In genomic region chr13:51477149-51477548, GRCh38 we compare ENCODE assay signal across 21 cellular contexts. TPM values are rescaled to one million over a fixed set of nuclear protein-coding genes. Genes with fewer than 3 reads are reported as not detected.
DNase-seq lines count a peak whose midpoint lies in the region; ATAC-seq and TF ChIP-seq lines count a peak whose summit lies in the region.
"Had no signal": no experiment of that assay in that cellular context is flagged by ENCODE, and none has a peak within 500 bp of the region (broad histone marks: within the 10 kb centered on the region; RNA-seq: fewer than 3 reads in every experiment).

No MANE protein-coding gene starts in this region.

- H2BK120ac ChIP-seq in IMR-90 (ENCODE audit: low read depth, low read length): no peak overlapping the region

- H2BK15ac ChIP-seq in IMR-90 (ENCODE audit: low read depth, low read length): peak overlapping the region; percentile 63; the same call in 1 of the 3 replicates

- H3K9me1 ChIP-seq in IMR-90 (ENCODE audit: insufficient read depth, low read length): peaks cover 4% of the 10 kb centered on the region; the same call in 1 of the 2 replicates

- no peak overlapping the region for H4K91ac ChIP-seq in IMR-90 (ENCODE audit: insufficient read depth, low read depth, low read length)

- H3K14ac ChIP-seq in IMR-90 (replicated peaks; ENCODE audit: low read depth, low read length): no peak overlapping the region

- no peaks in the 10 kb centered on the region for H3K9me3 Mint-ChIP-seq in naive thymus-derived CD4-positive, alpha-beta T cell
- H3K9me3 Mint-ChIP-seq: CD4-positive, CD25-positive, alpha-beta regulatory T cell; CD8-positive, alpha-beta memory T cell; GM23338; IgD-negative memory B cell had no signal

- H4K5ac ChIP-seq in IMR-90 (ENCODE audit: low read depth, low read length): no peak overlapping the region

- no peaks in the 10 kb centered on the region for H3K27me3 Mint-ChIP-seq in naive thymus-derived CD4-positive, alpha-beta T cell
- H3K27me3 Mint-ChIP-seq: CD8-positive, alpha-beta memory T cell; IgD-negative memory B cell had no signal

- no peak for DNase-seq in IMR-90
- no peak for DNase-seq in body of pancreas
- DNase-seq in left colon: no peak
- no peak for DNase-seq in right lobe of liver
- DNase-seq in Ammon's horn (ENCODE audit: low spot score): no peak
- DNase-seq in left lung: no peak
- DNase-seq in T-helper 1 cell: no peak
- DNase-seq in naive thymus-derived CD4-positive, alpha-beta T cell: no peak
- DNase-seq: BE2C; C1 segment of cervical spinal cord; CD4-positive, CD25-positive, alpha-beta regulatory T cell; CD8-positive, alpha-beta memory T cell; COR-L47; DMS 273 treated with DMSO at 0.1 percent for 48 hours; DMS53; DND-41; EL; HCEC 1CT had no signal

- H3K36me3 ChIP-seq in IMR-90 (ENCODE audit: control insufficient read depth, insufficient read depth, low read length): no peaks in the 10 kb centered on the region
- H3K36me3 ChIP-seq in body of pancreas (replicated peaks in 1 of 2; ENCODE audit: insufficient read depth in 1 of 2, low read depth in 2 of 2): no peaks in the 10 kb centered on the region
- H3K36me3 ChIP-seq in right lobe of liver: no peaks in the 10 kb centered on the region
- no peaks in the 10 kb centered on the region for H3K36me3 ChIP-seq in left lung
- H3K36me3 ChIP-seq in naive thymus-derived CD4-positive, alpha-beta T cell (ENCODE audit: control insufficient read depth in 2 of 3, insufficient read depth in 3 of 3, low read length in 3 of 3): no peaks in the 10 kb centered on the region
- H3K36me3 ChIP-seq: BE2C had no signal

- TF ChIP-seq POLR2A in IMR-90 (IDR thresholded peaks at IDR 0.05; ENCODE audit: low read depth, low read length): no peak
- TF ChIP-seq POLR2A in body of pancreas (IDR thresholded peaks at IDR 0.05): no peak
- TF ChIP-seq POLR2A in right lobe of liver (IDR thresholded peaks at IDR 0.05): peak; percentile 10

- H3K27ac Mint-ChIP-seq in naive thymus-derived CD4-positive, alpha-beta T cell: no peak overlapping the region
- H3K27ac Mint-ChIP-seq: CD4-positive, CD25-positive, alpha-beta regulatory T cell; CD8-positive, alpha-beta memory T cell; GM23338; IgD-negative memory B cell had no signal

- H4K20me1 ChIP-seq in IMR-90 (ENCODE audit: insufficient read depth, low read length): no peaks in the 10 kb centered on the region

- H3K27me3 ChIP-seq in IMR-90 (ENCODE audit: control insufficient read depth, insufficient read depth, low read length): no peaks in the 10 kb centered on the region
- no peaks in the 10 kb centered on the region for H3K27me3 ChIP-seq in body of pancreas
- no peaks in the 10 kb centered on the region for H3K27me3 ChIP-seq in right lobe of liver
- H3K27me3 ChIP-seq in left lung: no peaks in the 10 kb centered on the region
- H3K27me3 ChIP-seq in naive thymus-derived CD4-positive, alpha-beta T cell (ENCODE audit: control insufficient read depth in 2 of 2, insufficient read depth in 2 of 2, low read length in 2 of 2): no peaks in the 10 kb centered on the region
- H3K27me3 ChIP-seq: BE2C had no signal

- no peaks in the 10 kb centered on the region for H3K36me3 Mint-ChIP-seq in naive thymus-derived CD4-positive, alpha-beta T cell
- H3K36me3 Mint-ChIP-seq: CD4-positive, CD25-positive, alpha-beta regulatory T cell; CD8-positive, alpha-beta memory T cell; IgD-negative memory B cell had no signal

- no peak overlapping the region for H3K27ac ChIP-seq in IMR-90 (ENCODE audit: insufficient read depth, low read length)
- peak overlapping the region in 3 of 4 donors; percentile 2 to 49 (median 33) for H3K27ac ChIP-seq in body of pancreas
- H3K27ac ChIP-seq in right lobe of liver: peak overlapping the region; percentile 64 to 82 (median 82)
- no peak overlapping the region for H3K27ac ChIP-seq in left lung
- no peak overlapping the region for H3K27ac ChIP-seq in naive thymus-derived CD4-positive, alpha-beta T cell (ENCODE audit: low read depth, low read length)

- no peak overlapping the region for H3K9ac ChIP-seq in IMR-90 (ENCODE audit: low read depth, low read length)

- no peak overlapping the region for H3K56ac ChIP-seq in IMR-90 (ENCODE audit: extremely low read depth, insufficient read depth, low read length)

- H2AFZ ChIP-seq in IMR-90 (replicated peaks; ENCODE audit: low read length, poor library complexity): no peak overlapping the region
- H2AFZ ChIP-seq: GM23338 had no signal

- CTCF ChIA-PET in IMR-90 (lab: Yijun Ruan, JAX): interaction anchor here (0.6 kb wide), 1 partner anchor 249 kb away, joined by 7 read pairs; no protein-coding TSS in a partner anchor
- CTCF ChIA-PET in naive thymus-derived CD4-positive, alpha-beta T cell (lab: Charles Lee): no interaction called here

- no peak overlapping the region for H2BK20ac ChIP-seq in IMR-90 (ENCODE audit: low read depth, low read length)

- ATAC-seq in IMR-90 (ENCODE audit: low read depth): no peak
- ATAC-seq in body of pancreas: peak; percentile 48
- ATAC-seq in left colon: peak; percentile 30
- ATAC-seq in right lobe of liver: peak; percentile 75 to 86 (median 80)
- ATAC-seq in left lung: no peak
- no peak for ATAC-seq in naive thymus-derived CD4-positive, alpha-beta T cell
- ATAC-seq: GM12878, GM23338 had no signal

- TF ChIP-seq CTCF in IMR-90 (conservative IDR thresholded peaks at IDR 0.05; ENCODE audit: low read depth, low read length) (no peak), body of pancreas (IDR thresholded peaks at IDR 0.05) (no peak), right lobe of liver (IDR thresholded peaks at IDR 0.05) (no peak), left lung (IDR thresholded peaks at IDR 0.05) (no peak)

- no peak overlapping the region for H2BK5ac ChIP-seq in IMR-90 (ENCODE audit: low read depth, low read length, poor library complexity, severe bottlenecking)

- no peak overlapping the region for H4K8ac ChIP-seq in IMR-90 (ENCODE audit: low read depth in 2 of 2, low read length in 2 of 2)

- H3K18ac ChIP-seq in IMR-90 (ENCODE audit: low read depth, low read length): no peak overlapping the region; the same call in 1 of the 2 replicates

- TF ChIP-seq RAD21 in IMR-90 (IDR thresholded peaks at IDR 0.05; ENCODE audit: low read length): no peak

- no peak overlapping the region for H3K4me3 Mint-ChIP-seq in naive thymus-derived CD4-positive, alpha-beta T cell
- H3K4me3 Mint-ChIP-seq: CD4-positive, CD25-positive, alpha-beta regulatory T cell; CD8-positive, alpha-beta memory T cell; GM23338; IgD-negative memory B cell had no signal

- BruUV-seq in IMR-90 (replicated peaks; lab: Mats Ljungman, UMichigan): no TSS peak

- intact Hi-C loops in IMR-90 (cut with micrococcal nuclease): no loop called here
- intact Hi-C loops in body of pancreas (cut with DNase I): no loop called here
- intact Hi-C loops in left colon (cut with DNase I, micrococcal nuclease): no loop called here
- intact Hi-C loops in right lobe of liver (cut with DNase I): no loop called here
- intact Hi-C loops in left lung (cut with DNase I): no loop called here
- intact Hi-C loops in naive thymus-derived CD4-positive, alpha-beta T cell (cut with micrococcal nuclease): no loop called here

- no peak overlapping the region for H3K23ac ChIP-seq in IMR-90 (ENCODE audit: low read depth, low read length)

- no peak overlapping the region for H2AK9ac ChIP-seq in IMR-90 (replicated peaks; ENCODE audit: low read depth, low read length, poor library complexity)

- dilution Hi-C loops in IMR-90 (cut with HindIII; ENCODE audit: low sequenced_read_pairs, unreplicated experiment): no loop called here

- POLR2A ChIA-PET in IMR-90 (lab: Charles Lee; ENCODE audit: unreplicated experiment): interaction anchor here (0.8 kb wide), 1 partner anchor 24 kb away, joined by 3 read pairs; no protein-coding TSS in a partner anchor
- POLR2A ChIA-PET in naive thymus-derived CD4-positive, alpha-beta T cell (lab: Charles Lee): interaction anchor here (3.1 kb wide), 1 partner anchor 23 kb away, joined by 16 read pairs; the partner anchor contains the start of gene INTS6

- peaks cover 10% of the 10 kb centered on the region for H3K4me1 ChIP-seq in IMR-90 (ENCODE audit: control insufficient read depth, insufficient read depth, low read length)
- peaks cover 22% of the 10 kb centered on the region for H3K4me1 ChIP-seq in body of pancreas
- H3K4me1 ChIP-seq in right lobe of liver: peaks cover 0 to 31% (median 9%) of the 10 kb centered on the region in 4 donors
- H3K4me1 ChIP-seq in left lung: no peaks in the 10 kb centered on the region
- H3K4me1 ChIP-seq in naive thymus-derived CD4-positive, alpha-beta T cell (ENCODE audit: control insufficient read depth in 2 of 2, insufficient read depth in 2 of 2, low read length in 2 of 2): no peaks in the 10 kb centered on the region
- H3K4me1 ChIP-seq: BE2C had no signal

- H3K4me3 ChIP-seq in IMR-90 (ENCODE audit: insufficient read depth, low read depth, low read length): no peak overlapping the region
- H3K4me3 ChIP-seq in body of pancreas: no peak overlapping the region
- peak overlapping the region in 1 of 3 donors; percentile 20 for H3K4me3 ChIP-seq in right lobe of liver
- H3K4me3 ChIP-seq in left lung: no peak overlapping the region
- H3K4me3 ChIP-seq in naive thymus-derived CD4-positive, alpha-beta T cell (ENCODE audit: low read length): no peak overlapping the region
- H3K4me3 ChIP-seq: GM12878, GM23338 had no signal

- in situ Hi-C loops in IMR-90 (cut with MboI; ENCODE audit: low sequenced_read_pairs): no loop called here

- no peak overlapping the region for H3K4me2 ChIP-seq in IMR-90 (ENCODE audit: low read depth, low read length)
- H3K4me2 ChIP-seq: GM23338 had no signal

- H3K79me1 ChIP-seq in IMR-90 (ENCODE audit: low read depth in 1 of 2, low read length in 2 of 2): no peaks in the 10 kb centered on the region

- no CpG with 5 or more reads among the region's 3 CpGs for WGBS in IMR-90 (ENCODE audit: extremely low coverage in 2 of 2, insufficient read length in 1 of 2), 2 experiments
- WGBS in body of pancreas, 2 donors: 27 to 40% methylated on average over 3 of the region's 3 CpGs
- WGBS in right lobe of liver (ENCODE audit: insufficient coverage, low coverage, low lambda C conversion rate, missing lambda C conversion rate): 38% methylated on average over 3 of the region's 3 CpGs

- H2AK5ac ChIP-seq in IMR-90 (ENCODE audit: low read depth, low read length): no peak overlapping the region

- peaks cover 0 to 10% (median 7%) of the 10 kb centered on the region in 7 donors for H3K4me1 Mint-ChIP-seq in naive thymus-derived CD4-positive, alpha-beta T cell
- H3K4me1 Mint-ChIP-seq: CD4-positive, CD25-positive, alpha-beta regulatory T cell; CD8-positive, alpha-beta memory T cell; GM23338; IgD-negative memory B cell had no signal

- H3K9me3 ChIP-seq in IMR-90 (ENCODE audit: control insufficient read depth, insufficient read depth, low read length) (no peaks in the 10 kb centered on the region), body of pancreas (no peaks in the 10 kb centered on the region), right lobe of liver (no peaks in the 10 kb centered on the region), left lung (no peaks in the 10 kb centered on the region)
- no peaks in the 10 kb centered on the region for H3K9me3 ChIP-seq in naive thymus-derived CD4-positive, alpha-beta T cell (ENCODE audit: control insufficient read depth in 2 of 3, low read length in 3 of 3)
- H3K9me3 ChIP-seq: BE2C had no signal

- no peak overlapping the region for H3K4ac ChIP-seq in IMR-90 (ENCODE audit: low read depth, low read length)

RNA-seq across cellular contexts. Expression of gene INTS6, which starts 24.3 kb away (rescaled TPM):
- total RNA-seq in IMR-90 (2012; rRNA removed) (42.3 and 43.0 TPM in 2 replicates), body of pancreas (10 to 100 TPM; 40.0 to 53.1 TPM), left colon (10 to 100 TPM; 32.1 to 35.4 TPM), right lobe of liver (10 to 100 TPM; 21.7 to 40.8 (median 32.7) TPM), left lung (10 to 100 TPM; 25.0 to 37.4 TPM)
- 12.3 and 12.9 TPM in 2 replicates for polyA plus RNA-seq in IMR-90 (2012; rRNA removed)
- polyA plus RNA-seq in IMR-90 (2012; cell fraction: cytosol; rRNA removed): 2.9 and 3.1 TPM in 2 replicates
- polyA plus RNA-seq in IMR-90 (2012; cell fraction: nucleus; rRNA removed; ENCODE audit: low replicate concordance): 5.9 and 22.2 TPM in 2 replicates
- total RNA-seq in naive thymus-derived CD4-positive, alpha-beta T cell: 10 to 100 TPM; 60.9 to 67.0 (median 62.7) TPM
- 10 to 100 TPM; 23.7 to 31.3 TPM for polyA plus RNA-seq in naive thymus-derived CD4-positive, alpha-beta T cell

Comparison
In these comparisons a context has a peak if more than half of its experiments do, and no peak if none do; other contexts are left out.
1. ATAC-seq: peak in body of pancreas (single experiment), left colon (single experiment) and right lobe of liver (4 of 4); none in IMR-90 (single experiment), left lung (single experiment) and naive thymus-derived CD4-positive, alpha-beta T cell (single experiment).
2. H3K27ac ChIP-seq: peak in body of pancreas (3 of 4) and right lobe of liver (3 of 3); none in IMR-90 (single experiment), left lung (0 of 2) and naive thymus-derived CD4-positive, alpha-beta T cell (single experiment).